In genomic region chrX:128425546-128425945, GRCh38 we compare ENCODE assay signal across 34 cellular contexts.
"Had no signal": no experiment of that assay in that cellular context is flagged by ENCODE, and none has a peak within 500 bp of the region (broad histone marks: within the 10 kb centered on the region; RNA-seq: fewer than 3 reads in every experiment).

No MANE protein-coding gene starts in this region.

- H3K4me3 ChIP-seq: MG63 had no signal

- DNase-seq: Karpas-422, Kasumi-1, MG63, MM.1S, MV-4-11, NCI-H1048, NCI-H1092, NCI-H1092 treated with DMSO at 0.1 percent for 48 hours, NCI-H1105, NCI-H1105 treated with DMSO at 0.1 percent for 48 hours, NCI-H1417, NCI-H1417 treated with DMSO at 0.1 percent for 48 hours, NCI-H1436, NCI-H1436 treated with DMSO at 0.1 percent for 48 hours, NCI-H146, NCI-H1694, NCI-H1694 treated with DMSO at 0.1 percent for 48 hours, NCI-H187, NCI-H187 treated with DMSO at 0.1 percent for 48 hours, NCI-H1930, NCI-H2029, NCI-H2029 treated with DMSO at 0.1 percent for 48 hours, NCI-H2081, NCI-H2081 treated with DMSO at 0.1 percent for 48 hours, NCI-H2107, NCI-H2171, NCI-H2171 treated with DMSO at 0.1 percent for 48 hours, NCI-H2227 treated with DMSO at 0.1 percent for 48 hours, NCI-H226, NCI-H345, NCI-H446, NCI-H446 treated with DMSO at 0.1 percent for 48 hours, NCI-H510A, NCI-H510A treated with DMSO at 0.1 percent for 48 hours had no signal

- H3K36me3 ChIP-seq: MG63 had no signal

- H3K27me3 ChIP-seq: MG63 had no signal

- H3K9me3 ChIP-seq: MG63 had no signal
